Comparison of ENCODE assay signal across 1 cellular context in the genomic region with DNA sequence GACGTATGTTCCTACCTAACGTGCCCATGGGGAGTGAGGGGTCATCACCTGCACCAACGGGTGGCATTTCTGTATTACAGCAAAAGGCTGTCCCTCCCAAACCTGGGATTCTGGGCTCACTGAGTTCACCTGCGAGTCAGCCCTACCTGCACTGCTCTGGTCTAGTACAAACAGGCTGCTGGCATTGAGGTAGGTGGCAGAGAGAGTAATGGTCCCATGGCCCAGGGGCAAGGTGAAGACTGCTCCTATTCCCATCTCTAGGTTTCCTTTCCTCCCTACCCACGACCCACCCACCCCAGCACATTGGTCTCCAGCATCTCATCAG.
TF ChIP-seq lines count a peak whose summit lies in the region.

No MANE protein-coding gene starts in this region.

TF ChIP-seq in endothelial cell of umbilical vein, 7 proteins besides CTCF, POLR2A, EP300 and RAD21:
- TF ChIP-seq POLR2AphosphoS5 (IDR thresholded peaks at IDR 0.05; ENCODE audit: insufficient read depth, low read depth, low read length), result no peak
- no peak for TF ChIP-seq MYC (IDR thresholded peaks at IDR 0.05; ENCODE audit: low read depth, low read length)
- TF ChIP-seq FOS (IDR thresholded peaks at IDR 0.05; ENCODE audit: borderline replicate concordance, insufficient read depth, low read length), result no peak
- no peak for TF ChIP-seq GATA2 (IDR thresholded peaks at IDR 0.05; ENCODE audit: insufficient read depth, insufficient read length, low read depth, low read length)
- TF ChIP-seq JUN (IDR thresholded peaks at IDR 0.05; ENCODE audit: borderline replicate concordance, insufficient read depth, insufficient read length, low read depth), result no peak
- no peak for TF ChIP-seq EZH2 (IDR thresholded peaks at IDR 0.05; ENCODE audit: borderline replicate concordance, low read depth, low read length, severe bottlenecking)
- TF ChIP-seq, protein P1, sequence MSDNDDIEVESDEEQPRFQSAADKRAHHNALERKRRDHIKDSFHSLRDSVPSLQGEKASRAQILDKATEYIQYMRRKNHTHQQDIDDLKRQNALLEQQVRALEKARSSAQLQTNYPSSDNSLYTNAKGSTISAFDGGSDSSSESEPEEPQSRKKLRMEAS (IDR thresholded peaks at IDR 0.05; ENCODE audit: insufficient read depth, insufficient read length), result no peak
TF ChIP-seq in endothelial cell of umbilical vein: peak in this region for 0.
